Comparison of ENCODE assay signal across 14 cellular contexts in genomic region chr1:22262583-22262982, GRCh38.
DNase-seq lines count a peak whose midpoint lies in the region; ATAC-seq and TF ChIP-seq lines count a peak whose summit lies in the region.
"Had no signal": no experiment of that assay in that cellular context is flagged by ENCODE, and none has a peak within 500 bp of the region (broad histone marks: within the 10 kb centered on the region; RNA-seq: fewer than 3 reads in every experiment).

No MANE protein-coding gene starts in this region.

- no peak overlapping the region for H2AFZ ChIP-seq in trophoblast cell (ENCODE audit: insufficient read depth, low read length, poor library complexity)

- peak overlapping the region; percentile 55 for H3K18ac ChIP-seq in trophoblast cell (ENCODE audit: low read length)

- intact Hi-C loops in uterus (cut with DNase I; ENCODE audit: low total_unique reads), result no loop called here

- peak overlapping the region; percentile 10 for H3K4ac ChIP-seq in trophoblast cell (ENCODE audit: low read depth, low read length)

- TF ChIP-seq CTCF in WERI-Rb-1 (IDR thresholded peaks at IDR 0.05; ENCODE audit: low read depth, low read length), result no peak
- no peak for TF ChIP-seq CTCF in uterus (IDR thresholded peaks at IDR 0.05)

- peak overlapping the region; percentile 96 for H4K91ac ChIP-seq in trophoblast cell (ENCODE audit: low read depth, low read length)

- H3K14ac ChIP-seq in trophoblast cell (ENCODE audit: low read length), result peak overlapping the region; percentile 81

- no peak overlapping the region for H3K4me2 ChIP-seq in trophoblast cell (ENCODE audit: low read length)

- H3K79me1 ChIP-seq in trophoblast cell (ENCODE audit: low read length), result peaks cover 46% of the 10 kb centered on the region

- peak overlapping the region; percentile 64 for H2AK5ac ChIP-seq in trophoblast cell (ENCODE audit: low read length)

- no peaks in the 10 kb centered on the region for H3K36me3 ChIP-seq in WERI-Rb-1
- no peaks in the 10 kb centered on the region for H3K36me3 ChIP-seq in trophoblast cell (ENCODE audit: control insufficient read depth in 1 of 2, insufficient read depth in 2 of 2, low read length in 2 of 2)
- H3K36me3 ChIP-seq in uterus, result no peaks in the 10 kb centered on the region
- H3K36me3 ChIP-seq: breast epithelium, thoracic aorta had no signal

- peak; percentile 31 for DNase-seq in NCI-H2227 (lab: John Stamatoyannopoulos, UW; ENCODE audit: unreplicated experiment)
- no peak for DNase-seq in NCI-H2227 treated with DMSO at 0.1 percent for 48 hours (lab: John Stamatoyannopoulos, UW)
- peak; percentile 53 for DNase-seq in NCI-H2171 (lab: John Stamatoyannopoulos, UW)
- DNase-seq in WERI-Rb-1, result peak; percentile 74
- DNase-seq in trophoblast cell, result peak; percentile 50 to 74
- DNase-seq in uterus, result no peak
- no peak for DNase-seq in NCI-H2107 (lab: John Stamatoyannopoulos, UW)
- DNase-seq: activated CD4-positive, CD25-positive, alpha-beta regulatory T cell; activated CD8-positive, alpha-beta memory T cell treated with anti-CD3 and anti-CD28 coated beads, Interleukin-2, amount 50 U/mL, for 48 hours; effector CD4-positive, alpha-beta T cell; SW 1271 had no signal

- peak overlapping the region; percentile 86 for H2BK12ac ChIP-seq in trophoblast cell (ENCODE audit: low read length)

- H3K9me3 ChIP-seq in WERI-Rb-1 (ENCODE audit: severe bottlenecking), result no peaks in the 10 kb centered on the region
- H3K9me3 ChIP-seq in trophoblast cell (ENCODE audit: insufficient read depth, low read depth, low read length), result peaks cover 2% of the 10 kb centered on the region
- H3K9me3 ChIP-seq in uterus, result no peaks in the 10 kb centered on the region
- H3K9me3 ChIP-seq: breast epithelium, thoracic aorta had no signal

- H4K8ac ChIP-seq in trophoblast cell (ENCODE audit: low read depth, low read length), result no peak overlapping the region

- H3K27ac ChIP-seq in WERI-Rb-1, result no peak overlapping the region
- no peak overlapping the region for H3K27ac ChIP-seq in trophoblast cell (ENCODE audit: low read depth, low read length)
- no peak overlapping the region for H3K27ac ChIP-seq in uterus
- H3K27ac ChIP-seq: breast epithelium, thoracic aorta had no signal

- H3K79me2 ChIP-seq in trophoblast cell (ENCODE audit: control insufficient read depth, insufficient read depth, low read length, poor library complexity), result peaks cover 12% of the 10 kb centered on the region

- WGBS in trophoblast cell (ENCODE audit: extremely low coverage, insufficient coverage, insufficient read length), result no CpG with 5 or more reads among the region's 8 CpGs

- H4K12ac ChIP-seq in trophoblast cell (ENCODE audit: low read depth, low read length), result no peak overlapping the region

- no peak overlapping the region for H3K23ac ChIP-seq in trophoblast cell (ENCODE audit: low read length)

- peaks cover 54 to 68% of the 10 kb centered on the region in 2 experiments for H3K4me1 ChIP-seq in trophoblast cell (ENCODE audit: control insufficient read depth in 1 of 2, insufficient read depth in 2 of 2, low read length in 2 of 2)
- H3K4me1 ChIP-seq in uterus, result no peaks in the 10 kb centered on the region
- H3K4me1 ChIP-seq: breast epithelium had no signal

- TF ChIP-seq POLR2A in uterus (IDR thresholded peaks at IDR 0.05), result no peak

- H3K27me3 ChIP-seq in WERI-Rb-1 (ENCODE audit: insufficient read depth, low read depth, severe bottlenecking) (peaks cover 12% of the 10 kb centered on the region), trophoblast cell (ENCODE audit: insufficient read depth, low read length) (no peaks in the 10 kb centered on the region), uterus (no peaks in the 10 kb centered on the region)
- H3K27me3 ChIP-seq: breast epithelium had no signal

- peak overlapping the region; percentile 96 for H2BK120ac ChIP-seq in trophoblast cell (ENCODE audit: insufficient read depth, low read length, poor library complexity)

- no peak overlapping the region for H3K9ac ChIP-seq in trophoblast cell (ENCODE audit: low read length)

- ATAC-seq in HG03378 (IDR thresholded peaks at IDR 0.05; ENCODE audit: unreplicated experiment), result no peak

- peak overlapping the region; percentile 95 for H2BK5ac ChIP-seq in trophoblast cell (ENCODE audit: low read depth, low read length, poor library complexity)

- H3K4me3 ChIP-seq in WERI-Rb-1 (ENCODE audit: low read depth, low read length) (no peak overlapping the region), trophoblast cell (ENCODE audit: low read depth, low read length) (no peak overlapping the region), uterus (no peak overlapping the region)
- H3K4me3 ChIP-seq: breast epithelium, thoracic aorta had no signal

Comparison
In these comparisons a context has a peak if more than half of its experiments do, and no peak if none do; other contexts are left out.
1. DNase-seq: peak in NCI-H2227 (single experiment), NCI-H2171 (single experiment), WERI-Rb-1 (single experiment) and trophoblast cell (2 of 2); none in NCI-H2227 treated with DMSO at 0.1 percent for 48 hours (single experiment), uterus (0 of 2) and NCI-H2107 (single experiment).